ENCODE assay signal across 19 cellular contexts in genomic region chr5:135850231-135850630, GRCh38. TPM values are rescaled to one million over a fixed set of nuclear protein-coding genes. Genes with fewer than 3 reads are reported as not detected.
DNase-seq lines count a peak whose midpoint lies in the region; ATAC-seq and TF ChIP-seq lines count a peak whose summit lies in the region.
"Had no signal": no experiment of that assay in that cellular context is flagged by ENCODE, and none has a peak within 500 bp of the region (broad histone marks: within the 10 kb centered on the region; RNA-seq: fewer than 3 reads in every experiment).

No MANE protein-coding gene starts in this region.

- H3K27ac ChIP-seq in Peyer's patch = no peak overlapping the region
- H3K27ac ChIP-seq in cingulate gyrus (ENCODE audit: low read depth, low read length) = peak overlapping the region; percentile 71
- H3K27ac ChIP-seq in layer of hippocampus (ENCODE audit: low read depth, low read length) = peak overlapping the region; percentile 79

- no peaks in the 10 kb centered on the region for H3K27me3 Mint-ChIP-seq in stimulated activated memory B cell treated with anti-CD40 and anti-IgM and Interleukin-4, amounts not matched to agents 10 μg/mL and 1 μg/mL and 100 μg/mL, for 72 hours
- peaks cover 7% of the 10 kb centered on the region for H3K27me3 Mint-ChIP-seq in mesothelial cell of epicardium (ENCODE audit: low read depth)
- H3K27me3 Mint-ChIP-seq: B cell had no signal

- TF ChIP-seq CTCF in Peyer's patch (IDR thresholded peaks at IDR 0.05) (no peak), mesothelial cell of epicardium (IDR thresholded peaks at IDR 0.05; ENCODE audit: unreplicated experiment) (no peak)

- H3K27me3 ChIP-seq in Peyer's patch (no peaks in the 10 kb centered on the region), layer of hippocampus (ENCODE audit: control insufficient read depth, insufficient read depth, low read length) (no peaks in the 10 kb centered on the region)

- H3K9me3 Mint-ChIP-seq in stimulated activated memory B cell treated with anti-CD40 and anti-IgM and Interleukin-4, amounts not matched to agents 10 μg/mL and 1 μg/mL and 100 μg/mL, for 72 hours = no peaks in the 10 kb centered on the region
- peaks cover 21% of the 10 kb centered on the region for H3K9me3 Mint-ChIP-seq in mesothelial cell of epicardium
- H3K9me3 Mint-ChIP-seq: CD4-positive, alpha-beta memory T cell had no signal

- no peak overlapping the region for H3K27ac Mint-ChIP-seq in stimulated activated memory B cell treated with anti-CD40 and anti-IgM and Interleukin-4, amounts not matched to agents 10 μg/mL and 1 μg/mL and 100 μg/mL, for 72 hours
- no peak overlapping the region for H3K27ac Mint-ChIP-seq in mesothelial cell of epicardium
- H3K27ac Mint-ChIP-seq: B cell; CD4-positive, alpha-beta memory T cell had no signal

- no peak overlapping the region for H3K4me3 ChIP-seq in Peyer's patch
- H3K4me3 ChIP-seq: HAP-1 had no signal

- no peaks in the 10 kb centered on the region for H3K36me3 Mint-ChIP-seq in stimulated activated memory B cell treated with anti-CD40 and anti-IgM and Interleukin-4, amounts not matched to agents 10 μg/mL and 1 μg/mL and 100 μg/mL, for 72 hours
- H3K36me3 Mint-ChIP-seq in mesothelial cell of epicardium = peaks cover 9% of the 10 kb centered on the region
- H3K36me3 Mint-ChIP-seq: CD4-positive, alpha-beta memory T cell had no signal

- no peak overlapping the region for H3K4me3 Mint-ChIP-seq in stimulated activated memory B cell treated with anti-CD40 and anti-IgM and Interleukin-4, amounts not matched to agents 10 μg/mL and 1 μg/mL and 100 μg/mL, for 72 hours
- no peak overlapping the region for H3K4me3 Mint-ChIP-seq in mesothelial cell of epicardium
- H3K4me3 Mint-ChIP-seq: B cell; CD4-positive, alpha-beta memory T cell had no signal

- no peaks in the 10 kb centered on the region for H3K9me3 ChIP-seq in Peyer's patch
- H3K9me3 ChIP-seq: HAP-1 had no signal

- H3K4me1 Mint-ChIP-seq in stimulated activated memory B cell treated with anti-CD40 and anti-IgM and Interleukin-4, amounts not matched to agents 10 μg/mL and 1 μg/mL and 100 μg/mL, for 72 hours = no peaks in the 10 kb centered on the region
- H3K4me1 Mint-ChIP-seq in mesothelial cell of epicardium = no peaks in the 10 kb centered on the region
- H3K4me1 Mint-ChIP-seq: B cell; CD4-positive, alpha-beta memory T cell had no signal

- H3K36me3 ChIP-seq in Peyer's patch = no peaks in the 10 kb centered on the region
- H3K36me3 ChIP-seq: HAP-1 had no signal

- ATAC-seq in stimulated activated memory B cell treated with anti-CD40 and anti-IgM and Interleukin-4, amounts not matched to agents 10 μg/mL and 1 μg/mL and 100 μg/mL, for 72 hours = peak; percentile 29

- no peak for TF ChIP-seq POLR2A in Peyer's patch (IDR thresholded peaks at IDR 0.05)

- no peaks in the 10 kb centered on the region for H3K4me1 ChIP-seq in Peyer's patch
- H3K4me1 ChIP-seq: HAP-1 had no signal

- DNase-seq in Peyer's patch (peak in 2 of 3 donors; percentile 28 to 37), AG20443 (ENCODE audit: low spot score) (no peak), DMS 273 (lab: John Stamatoyannopoulos, UW; ENCODE audit: unreplicated experiment) (no peak), mesothelial cell of epicardium (ENCODE audit: low spot score in 2 of 2, unreplicated experiment in 2 of 2) (no peak)
- no peak for DNase-seq in activated CD8-positive, alpha-beta memory T cell treated with anti-CD3 and anti-CD28 coated beads, Interleukin-2, amount 50 U/mL, for 48 hours
- DNase-seq: ACHN; C1 segment of cervical spinal cord; CD4-positive, alpha-beta memory T cell; COR-L47; DND-41; GDM1 had no signal

RNA-seq across cellular contexts. Expression of gene SLC25A48, which starts 15.8 kb away (rescaled TPM):
- 10 to 100 TPM in 2 of 4 donors, 1 to 10 TPM in 2; 8.3 to 11.6 (median 10.3) TPM for total RNA-seq in Peyer's patch
- 0.93 to 1.5 TPM (median 1.2 TPM) in 3 replicates for total RNA-seq in mesothelial cell of epicardium
- total RNA-seq: A172; B cell; CD4-positive, alpha-beta memory T cell; HT-29 had no signal

RNA-seq across cellular contexts. Expression of gene IL9, which starts 45.4 kb away (rescaled TPM):
- total RNA-seq in Peyer's patch (not detected), mesothelial cell of epicardium (not detected in 3 replicates)
- total RNA-seq: A172; B cell; CD4-positive, alpha-beta memory T cell; H1; HT-29 had no signal

Comparison
In these comparisons a context has a peak if more than half of its experiments do, and no peak if none do; other contexts are left out.
1. DNase-seq: peak in Peyer's patch (2 of 3); none in activated CD8-positive, alpha-beta memory T cell treated with anti-CD3 and anti-CD28 coated beads, Interleukin-2, amount 50 U/mL, for 48 hours (single experiment), AG20443 (single experiment), DMS 273 (single experiment) and mesothelial cell of epicardium (0 of 2).
2. H3K27ac ChIP-seq: peak in cingulate gyrus (single experiment) and layer of hippocampus (single experiment); none in Peyer's patch (0 of 4).